Comparison of ENCODE assay signal across 32 cellular contexts in genomic region chr7:1099154-1099542, GRCh38. TPM values are rescaled to one million over a fixed set of nuclear protein-coding genes. Genes with fewer than 3 reads are reported as not detected.
"Had no signal": no experiment of that assay in that cellular context is flagged by ENCODE, and none has a peak within 500 bp of the region (broad histone marks: within the 10 kb centered on the region; RNA-seq: fewer than 3 reads in every experiment).

No MANE protein-coding gene starts in this region.

- H3K4me3 Mint-ChIP-seq: activated CD4-positive, alpha-beta T cell treated with anti-CD3 and anti-CD28 coated beads for 36 hours; activated CD4-positive, alpha-beta T cell treated with anti-CD3 and anti-CD28 coated beads, Interleukin-2, amount 10 ng/mL, durations not matched to agents 7 days and 5 days; activated naive CD8-positive, alpha-beta T cell treated with anti-CD3 and anti-CD28 coated beads, Interleukin-2, amount 10 ng/mL, durations not matched to agents 7 days and 5 days; activated T-cell treated with anti-CD3 and anti-CD28 coated beads, Interleukin-2, amount 50 U/mL, for 4 hours; activated T-helper 1 cell treated with anti-CD3 and anti-CD28 coated beads, Interleukin-12 subunit alpha, Interleukin-12 subunit beta, Interleukin-2, Interleukin-4 antibody, amounts not matched to agents 30 ng/mL and 10 ng/mL and 1 ng/mL, durations not matched to agents 14 hours and 24 hours and 36 hours had no signal

- H3K27me3 Mint-ChIP-seq: activated CD4-positive, alpha-beta T cell treated with anti-CD3 and anti-CD28 coated beads for 36 hours; activated CD4-positive, alpha-beta T cell treated with anti-CD3 and anti-CD28 coated beads, Interleukin-2, amount 10 ng/mL, durations not matched to agents 7 days and 5 days; activated naive CD8-positive, alpha-beta T cell treated with anti-CD3 and anti-CD28 coated beads, Interleukin-2, amount 10 ng/mL, durations not matched to agents 7 days and 5 days had no signal

- H3K27ac Mint-ChIP-seq: activated CD4-positive, alpha-beta T cell treated with anti-CD3 and anti-CD28 coated beads for 36 hours; activated CD4-positive, alpha-beta T cell treated with anti-CD3 and anti-CD28 coated beads, Interleukin-2, amount 10 ng/mL, durations not matched to agents 7 days and 5 days; activated naive CD8-positive, alpha-beta T cell treated with anti-CD3 and anti-CD28 coated beads, Interleukin-2, amount 10 ng/mL, durations not matched to agents 7 days and 5 days; activated T-helper 1 cell treated with anti-CD3 and anti-CD28 coated beads, Interleukin-12 subunit alpha, Interleukin-12 subunit beta, Interleukin-2, Interleukin-4 antibody, amounts not matched to agents 30 ng/mL and 10 ng/mL and 1 ng/mL, durations not matched to agents 14 hours and 24 hours and 36 hours had no signal

- H3K9me3 ChIP-seq: body of pancreas, MG63, SJCRH30 had no signal

- H3K9me3 Mint-ChIP-seq: activated naive CD8-positive, alpha-beta T cell treated with anti-CD3 and anti-CD28 coated beads, Interleukin-2, amount 10 ng/mL, durations not matched to agents 7 days and 5 days; activated T-cell treated with anti-CD3 and anti-CD28 coated beads, Interleukin-2, amount 50 U/mL, for 4 hours; activated T-helper 1 cell treated with anti-CD3 and anti-CD28 coated beads, Interleukin-12 subunit alpha, Interleukin-12 subunit beta, Interleukin-2, Interleukin-4 antibody, amounts not matched to agents 30 ng/mL and 10 ng/mL and 1 ng/mL, durations not matched to agents 14 hours and 24 hours and 36 hours had no signal

- H3K36me3 ChIP-seq: MG63, SJCRH30 had no signal

- H3K27me3 ChIP-seq: body of pancreas, MG63, SJCRH30 had no signal

- H3K27ac ChIP-seq: body of pancreas, PC-9, SJCRH30, SK-N-MC had no signal

- DNase-seq: activated CD4-positive, alpha-beta T cell treated with anti-CD3 and anti-CD28 coated beads for 36 hours; activated CD4-positive, alpha-beta T cell treated with anti-CD3 and anti-CD28 coated beads, Interleukin-2, amount 10 ng/mL, durations not matched to agents 7 days and 5 days; activated CD4-positive, alpha-beta T cell treated with anti-CD3 and anti-CD28 coated beads, Interleukin-2, amount 50 U/mL, for 48 hours; activated CD8-positive, alpha-beta memory T cell treated with anti-CD3 and anti-CD28 coated beads, Interleukin-2, amount 50 U/mL, for 4 hours; activated naive CD4-positive, alpha-beta T cell treated with anti-CD3 and anti-CD28 coated beads, Interleukin-2, amount 50 U/mL, for 16 hours; activated naive CD8-positive, alpha-beta T cell treated with anti-CD3 and anti-CD28 coated beads, Interleukin-2, amount 10 ng/mL, durations not matched to agents 7 days and 5 days; activated T-cell treated with anti-CD3 and anti-CD28 coated beads for 4 hours; activated T-cell treated with anti-CD3 and anti-CD28 coated beads, Interleukin-2, amount 50 U/mL, for 4 hours; body of pancreas; caudate nucleus; cerebellar nuclear complex; Kasumi-1; KBM-7; MG63; MV-4-11; NCI-H1092; NCI-H1436 treated with DMSO at 0.1 percent for 48 hours; NCI-H1694 treated with DMSO at 0.1 percent for 48 hours; NCI-H2029; NCI-H345; NCI-H526; NCI-H748 treated with DMSO at 0.1 percent for 48 hours; NK-92 treated with Interleukin-12 subunit alpha and Interleukin-12 subunit beta, amount 100 ng/mL, for 24 hours; PC-9; SHP77; SJCRH30; T1000 had no signal

- ATAC-seq: activated CD4-positive, alpha-beta T cell treated with anti-CD3 and anti-CD28 coated beads for 36 hours; activated CD4-positive, CD25-positive, alpha-beta regulatory T cell treated with anti-CD3 and anti-CD28 coated beads, Interleukin-2, amount 50 U/mL, for 24 hours; activated T-cell treated with anti-CD3 and anti-CD28 coated beads, Interleukin-2, amount 50 U/mL, for 4 hours; body of pancreas had no signal

- FAIRE-seq: astrocyte had no signal

- H3K4me3 ChIP-seq: body of pancreas, MG63, PC-9, SJCRH30, SK-N-MC had no signal

RNA-seq across cellular contexts. Expression of gene GPER1, which starts 11.2 kb away (rescaled TPM):
- total RNA-seq: activated CD4-positive, alpha-beta T cell treated with anti-CD3 and anti-CD28 coated beads for 36 hours; activated T-helper 1 cell treated with anti-CD3 and anti-CD28 coated beads, Interleukin-12 subunit alpha, Interleukin-12 subunit beta, Interleukin-2, Interleukin-4 antibody, amounts not matched to agents 30 ng/mL and 10 ng/mL and 1 ng/mL, durations not matched to agents 14 hours and 24 hours and 36 hours; SJCRH30; T-helper 1 cell treated with Interleukin-12 subunit alpha and Interleukin-12 subunit beta and Interleukin-4 antibody, amounts not matched to agents 30 ng/mL and 1 ng/mL, for 36 hours had no signal
